Comparison of ENCODE assay signal across 1 cellular context in the genomic region with DNA sequence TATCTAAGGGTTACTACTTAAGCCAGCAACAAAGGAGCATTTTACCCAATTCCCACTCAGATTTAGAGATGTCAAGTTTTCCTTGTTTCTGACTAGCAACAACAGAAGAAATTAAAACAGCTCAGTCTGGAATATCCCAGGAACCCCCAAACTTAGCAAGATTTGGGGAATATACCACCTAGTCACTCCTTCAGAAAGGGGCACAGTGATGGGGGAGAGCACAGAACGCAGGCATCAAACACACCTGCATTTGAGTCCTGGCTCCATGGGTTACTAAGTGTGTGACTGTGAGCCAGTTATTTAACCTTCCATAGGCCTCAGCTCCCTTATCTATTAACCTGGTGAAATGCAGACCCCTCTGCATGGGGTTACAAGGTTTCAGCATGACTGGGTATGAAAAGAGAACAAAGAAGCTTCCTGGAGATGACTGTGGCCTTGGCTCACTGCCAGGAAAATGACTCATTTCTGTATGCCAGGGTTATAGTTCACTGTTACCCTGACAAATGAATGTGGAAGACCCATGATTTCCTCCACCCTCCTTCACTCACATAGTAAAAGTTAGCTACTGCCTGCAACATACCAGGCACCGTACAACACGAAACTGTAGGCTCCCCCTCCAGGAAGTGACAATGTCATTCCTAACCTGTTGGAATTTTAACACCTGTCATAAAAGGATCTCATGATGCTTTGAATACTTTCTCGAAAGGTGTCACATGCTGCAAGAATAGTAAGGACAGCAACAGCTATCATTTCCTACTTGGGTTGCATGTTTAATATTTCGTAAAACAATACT.
TF ChIP-seq lines count a peak whose summit lies in the region.

No MANE protein-coding gene starts in this region.

TF ChIP-seq in HEK293, 187 proteins besides CTCF, POLR2A, EP300 and RAD21 (continued from another document and continues in another):
- TF ChIP-seq, protein P1, sequence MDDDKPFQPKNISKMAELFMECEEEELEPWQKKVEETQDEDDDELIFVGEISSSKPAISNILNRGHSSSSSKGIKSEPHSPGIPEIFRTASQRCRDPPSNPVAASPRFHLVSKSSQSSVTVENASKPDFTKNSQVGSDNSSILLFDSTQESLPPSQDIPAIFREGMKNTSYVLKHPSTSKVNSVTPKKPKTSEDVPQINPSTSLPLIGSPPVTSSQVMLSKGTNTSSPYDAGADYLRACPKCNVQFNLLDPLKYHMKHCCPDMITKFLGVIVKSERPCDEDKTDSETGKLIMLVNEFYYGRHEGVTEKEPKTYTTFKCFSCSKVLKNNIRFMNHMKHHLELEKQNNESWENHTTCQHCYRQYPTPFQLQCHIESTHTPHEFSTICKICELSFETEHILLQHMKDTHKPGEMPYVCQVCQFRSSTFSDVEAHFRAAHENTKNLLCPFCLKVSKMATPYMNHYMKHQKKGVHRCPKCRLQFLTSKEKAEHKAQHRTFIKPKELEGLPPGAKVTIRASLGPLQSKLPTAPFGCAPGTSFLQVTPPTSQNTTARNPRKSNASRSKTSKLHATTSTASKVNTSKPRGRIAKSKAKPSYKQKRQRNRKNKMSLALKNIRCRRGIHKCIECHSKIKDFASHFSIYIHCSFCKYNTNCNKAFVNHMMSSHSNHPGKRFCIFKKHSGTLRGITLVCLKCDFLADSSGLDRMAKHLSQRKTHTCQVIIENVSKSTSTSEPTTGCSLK (tag by site-specific recombination; IDR thresholded peaks at IDR 0.05), result no peak
- TF ChIP-seq, protein P2, sequence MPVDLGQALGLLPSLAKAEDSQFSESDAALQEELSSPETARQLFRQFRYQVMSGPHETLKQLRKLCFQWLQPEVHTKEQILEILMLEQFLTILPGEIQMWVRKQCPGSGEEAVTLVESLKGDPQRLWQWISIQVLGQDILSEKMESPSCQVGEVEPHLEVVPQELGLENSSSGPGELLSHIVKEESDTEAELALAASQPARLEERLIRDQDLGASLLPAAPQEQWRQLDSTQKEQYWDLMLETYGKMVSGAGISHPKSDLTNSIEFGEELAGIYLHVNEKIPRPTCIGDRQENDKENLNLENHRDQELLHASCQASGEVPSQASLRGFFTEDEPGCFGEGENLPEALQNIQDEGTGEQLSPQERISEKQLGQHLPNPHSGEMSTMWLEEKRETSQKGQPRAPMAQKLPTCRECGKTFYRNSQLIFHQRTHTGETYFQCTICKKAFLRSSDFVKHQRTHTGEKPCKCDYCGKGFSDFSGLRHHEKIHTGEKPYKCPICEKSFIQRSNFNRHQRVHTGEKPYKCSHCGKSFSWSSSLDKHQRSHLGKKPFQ (tag by site-specific recombination; IDR thresholded peaks at IDR 0.05), result no peak
- TF ChIP-seq, protein P3, sequence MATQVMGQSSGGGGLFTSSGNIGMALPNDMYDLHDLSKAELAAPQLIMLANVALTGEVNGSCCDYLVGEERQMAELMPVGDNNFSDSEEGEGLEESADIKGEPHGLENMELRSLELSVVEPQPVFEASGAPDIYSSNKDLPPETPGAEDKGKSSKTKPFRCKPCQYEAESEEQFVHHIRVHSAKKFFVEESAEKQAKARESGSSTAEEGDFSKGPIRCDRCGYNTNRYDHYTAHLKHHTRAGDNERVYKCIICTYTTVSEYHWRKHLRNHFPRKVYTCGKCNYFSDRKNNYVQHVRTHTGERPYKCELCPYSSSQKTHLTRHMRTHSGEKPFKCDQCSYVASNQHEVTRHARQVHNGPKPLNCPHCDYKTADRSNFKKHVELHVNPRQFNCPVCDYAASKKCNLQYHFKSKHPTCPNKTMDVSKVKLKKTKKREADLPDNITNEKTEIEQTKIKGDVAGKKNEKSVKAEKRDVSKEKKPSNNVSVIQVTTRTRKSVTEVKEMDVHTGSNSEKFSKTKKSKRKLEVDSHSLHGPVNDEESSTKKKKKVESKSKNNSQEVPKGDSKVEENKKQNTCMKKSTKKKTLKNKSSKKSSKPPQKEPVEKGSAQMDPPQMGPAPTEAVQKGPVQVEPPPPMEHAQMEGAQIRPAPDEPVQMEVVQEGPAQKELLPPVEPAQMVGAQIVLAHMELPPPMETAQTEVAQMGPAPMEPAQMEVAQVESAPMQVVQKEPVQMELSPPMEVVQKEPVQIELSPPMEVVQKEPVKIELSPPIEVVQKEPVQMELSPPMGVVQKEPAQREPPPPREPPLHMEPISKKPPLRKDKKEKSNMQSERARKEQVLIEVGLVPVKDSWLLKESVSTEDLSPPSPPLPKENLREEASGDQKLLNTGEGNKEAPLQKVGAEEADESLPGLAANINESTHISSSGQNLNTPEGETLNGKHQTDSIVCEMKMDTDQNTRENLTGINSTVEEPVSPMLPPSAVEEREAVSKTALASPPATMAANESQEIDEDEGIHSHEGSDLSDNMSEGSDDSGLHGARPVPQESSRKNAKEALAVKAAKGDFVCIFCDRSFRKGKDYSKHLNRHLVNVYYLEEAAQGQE (tag by site-specific recombination; IDR thresholded peaks at IDR 0.05), result 0 out of 2 replicates have a peak, but pooled peaks have one; percentile 25
- TF ChIP-seq, protein P4, sequence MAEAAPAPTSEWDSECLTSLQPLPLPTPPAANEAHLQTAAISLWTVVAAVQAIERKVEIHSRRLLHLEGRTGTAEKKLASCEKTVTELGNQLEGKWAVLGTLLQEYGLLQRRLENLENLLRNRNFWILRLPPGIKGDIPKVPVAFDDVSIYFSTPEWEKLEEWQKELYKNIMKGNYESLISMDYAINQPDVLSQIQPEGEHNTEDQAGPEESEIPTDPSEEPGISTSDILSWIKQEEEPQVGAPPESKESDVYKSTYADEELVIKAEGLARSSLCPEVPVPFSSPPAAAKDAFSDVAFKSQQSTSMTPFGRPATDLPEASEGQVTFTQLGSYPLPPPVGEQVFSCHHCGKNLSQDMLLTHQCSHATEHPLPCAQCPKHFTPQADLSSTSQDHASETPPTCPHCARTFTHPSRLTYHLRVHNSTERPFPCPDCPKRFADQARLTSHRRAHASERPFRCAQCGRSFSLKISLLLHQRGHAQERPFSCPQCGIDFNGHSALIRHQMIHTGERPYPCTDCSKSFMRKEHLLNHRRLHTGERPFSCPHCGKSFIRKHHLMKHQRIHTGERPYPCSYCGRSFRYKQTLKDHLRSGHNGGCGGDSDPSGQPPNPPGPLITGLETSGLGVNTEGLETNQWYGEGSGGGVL (tag by site-specific recombination; IDR thresholded peaks at IDR 0.05), result peak; percentile 67
- TF ChIP-seq ZNF707 (tag by site-specific recombination; IDR thresholded peaks at IDR 0.05) (no peak), YY1 (tag by site-specific recombination; IDR thresholded peaks at IDR 0.05) (no peak), ZNF560 (tag by site-specific recombination; IDR thresholded peaks at IDR 0.05; ENCODE audit: borderline replicate concordance) (no peak), KLF9 (tag by site-specific recombination; IDR thresholded peaks at IDR 0.05; ENCODE audit: low read depth) (no peak), ZBTB8A (tag by site-specific recombination; IDR thresholded peaks at IDR 0.05) (no peak), ZNF221 (tag by site-specific recombination; IDR thresholded peaks at IDR 0.05; ENCODE audit: borderline replicate concordance) (no peak; the same call in 1 of the 2 replicates), ZNF146 (tag by site-specific recombination; IDR thresholded peaks at IDR 0.05) (no peak), ZNF133 (tag by site-specific recombination; IDR thresholded peaks at IDR 0.05) (no peak), ZNF561 (tag by site-specific recombination; IDR thresholded peaks at IDR 0.05; ENCODE audit: borderline replicate concordance) (peak; percentile 86; the same call in 1 of the 2 replicates), MYNN (tag by site-specific recombination; IDR thresholded peaks at IDR 0.05; ENCODE audit: borderline replicate concordance) (no peak), ZIC2 (tag by site-specific recombination; IDR thresholded peaks at IDR 0.05) (peak; percentile 73; the same call in 1 of the 2 replicates), ZNF169 (tag by site-specific recombination; IDR thresholded peaks at IDR 0.05) (no peak), ZNF544 (tag by site-specific recombination; IDR thresholded peaks at IDR 0.05) (no peak; the same call in 1 of the 2 replicates), PRDM1 (tag by site-specific recombination; IDR thresholded peaks at IDR 0.05) (peak; percentile 76), TCF7L2 (IDR thresholded peaks at IDR 0.05; ENCODE audit: borderline replicate concordance, low read depth, low read length) (no peak), ZNF311 (tag by site-specific recombination; IDR thresholded peaks at IDR 0.05; ENCODE audit: borderline replicate concordance) (no peak), ZNF785 (tag by site-specific recombination; IDR thresholded peaks at IDR 0.05) (no peak), GLIS1 (tag by site-specific recombination; IDR thresholded peaks at IDR 0.05) (peak; percentile 81), OVOL3 (tag by site-specific recombination; IDR thresholded peaks at IDR 0.05) (no peak), ZNF585B (tag by site-specific recombination; IDR thresholded peaks at IDR 0.05) (no peak), FEZF1 (tag by site-specific recombination; IDR thresholded peaks at IDR 0.05) (peak; percentile 10; the same call in 1 of the 2 replicates)
- TF ChIP-seq, protein P5, sequence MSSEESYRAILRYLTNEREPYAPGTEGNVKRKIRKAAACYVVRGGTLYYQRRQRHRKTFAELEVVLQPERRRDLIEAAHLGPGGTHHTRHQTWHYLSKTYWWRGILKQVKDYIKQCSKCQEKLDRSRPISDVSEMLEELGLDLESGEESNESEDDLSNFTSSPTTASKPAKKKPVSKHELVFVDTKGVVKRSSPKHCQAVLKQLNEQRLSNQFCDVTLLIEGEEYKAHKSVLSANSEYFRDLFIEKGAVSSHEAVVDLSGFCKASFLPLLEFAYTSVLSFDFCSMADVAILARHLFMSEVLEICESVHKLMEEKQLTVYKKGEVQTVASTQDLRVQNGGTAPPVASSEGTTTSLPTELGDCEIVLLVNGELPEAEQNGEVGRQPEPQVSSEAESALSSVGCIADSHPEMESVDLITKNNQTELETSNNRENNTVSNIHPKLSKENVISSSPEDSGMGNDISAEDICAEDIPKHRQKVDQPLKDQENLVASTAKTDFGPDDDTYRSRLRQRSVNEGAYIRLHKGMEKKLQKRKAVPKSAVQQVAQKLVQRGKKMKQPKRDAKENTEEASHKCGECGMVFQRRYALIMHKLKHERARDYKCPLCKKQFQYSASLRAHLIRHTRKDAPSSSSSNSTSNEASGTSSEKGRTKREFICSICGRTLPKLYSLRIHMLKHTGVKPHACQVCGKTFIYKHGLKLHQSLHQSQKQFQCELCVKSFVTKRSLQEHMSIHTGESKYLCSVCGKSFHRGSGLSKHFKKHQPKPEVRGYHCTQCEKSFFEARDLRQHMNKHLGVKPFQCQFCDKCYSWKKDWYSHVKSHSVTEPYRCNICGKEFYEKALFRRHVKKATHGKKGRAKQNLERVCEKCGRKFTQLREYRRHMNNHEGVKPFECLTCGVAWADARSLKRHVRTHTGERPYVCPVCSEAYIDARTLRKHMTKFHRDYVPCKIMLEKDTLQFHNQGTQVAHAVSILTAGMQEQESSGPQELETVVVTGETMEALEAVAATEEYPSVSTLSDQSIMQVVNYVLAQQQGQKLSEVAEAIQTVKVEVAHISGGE (tag by site-specific recombination; conservative IDR thresholded peaks at IDR 0.05; ENCODE audit: low read depth), result no peak
- TF ChIP-seq, protein P6, sequence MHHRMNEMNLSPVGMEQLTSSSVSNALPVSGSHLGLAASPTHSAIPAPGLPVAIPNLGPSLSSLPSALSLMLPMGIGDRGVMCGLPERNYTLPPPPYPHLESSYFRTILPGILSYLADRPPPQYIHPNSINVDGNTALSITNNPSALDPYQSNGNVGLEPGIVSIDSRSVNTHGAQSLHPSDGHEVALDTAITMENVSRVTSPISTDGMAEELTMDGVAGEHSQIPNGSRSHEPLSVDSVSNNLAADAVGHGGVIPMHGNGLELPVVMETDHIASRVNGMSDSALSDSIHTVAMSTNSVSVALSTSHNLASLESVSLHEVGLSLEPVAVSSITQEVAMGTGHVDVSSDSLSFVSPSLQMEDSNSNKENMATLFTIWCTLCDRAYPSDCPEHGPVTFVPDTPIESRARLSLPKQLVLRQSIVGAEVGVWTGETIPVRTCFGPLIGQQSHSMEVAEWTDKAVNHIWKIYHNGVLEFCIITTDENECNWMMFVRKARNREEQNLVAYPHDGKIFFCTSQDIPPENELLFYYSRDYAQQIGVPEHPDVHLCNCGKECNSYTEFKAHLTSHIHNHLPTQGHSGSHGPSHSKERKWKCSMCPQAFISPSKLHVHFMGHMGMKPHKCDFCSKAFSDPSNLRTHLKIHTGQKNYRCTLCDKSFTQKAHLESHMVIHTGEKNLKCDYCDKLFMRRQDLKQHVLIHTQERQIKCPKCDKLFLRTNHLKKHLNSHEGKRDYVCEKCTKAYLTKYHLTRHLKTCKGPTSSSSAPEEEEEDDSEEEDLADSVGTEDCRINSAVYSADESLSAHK (tag by site-specific recombination; IDR thresholded peaks at IDR 0.05), result 0 out of 2 replicates have a peak, but pooled peaks have one; percentile 25
- TF ChIP-seq, protein P7, sequence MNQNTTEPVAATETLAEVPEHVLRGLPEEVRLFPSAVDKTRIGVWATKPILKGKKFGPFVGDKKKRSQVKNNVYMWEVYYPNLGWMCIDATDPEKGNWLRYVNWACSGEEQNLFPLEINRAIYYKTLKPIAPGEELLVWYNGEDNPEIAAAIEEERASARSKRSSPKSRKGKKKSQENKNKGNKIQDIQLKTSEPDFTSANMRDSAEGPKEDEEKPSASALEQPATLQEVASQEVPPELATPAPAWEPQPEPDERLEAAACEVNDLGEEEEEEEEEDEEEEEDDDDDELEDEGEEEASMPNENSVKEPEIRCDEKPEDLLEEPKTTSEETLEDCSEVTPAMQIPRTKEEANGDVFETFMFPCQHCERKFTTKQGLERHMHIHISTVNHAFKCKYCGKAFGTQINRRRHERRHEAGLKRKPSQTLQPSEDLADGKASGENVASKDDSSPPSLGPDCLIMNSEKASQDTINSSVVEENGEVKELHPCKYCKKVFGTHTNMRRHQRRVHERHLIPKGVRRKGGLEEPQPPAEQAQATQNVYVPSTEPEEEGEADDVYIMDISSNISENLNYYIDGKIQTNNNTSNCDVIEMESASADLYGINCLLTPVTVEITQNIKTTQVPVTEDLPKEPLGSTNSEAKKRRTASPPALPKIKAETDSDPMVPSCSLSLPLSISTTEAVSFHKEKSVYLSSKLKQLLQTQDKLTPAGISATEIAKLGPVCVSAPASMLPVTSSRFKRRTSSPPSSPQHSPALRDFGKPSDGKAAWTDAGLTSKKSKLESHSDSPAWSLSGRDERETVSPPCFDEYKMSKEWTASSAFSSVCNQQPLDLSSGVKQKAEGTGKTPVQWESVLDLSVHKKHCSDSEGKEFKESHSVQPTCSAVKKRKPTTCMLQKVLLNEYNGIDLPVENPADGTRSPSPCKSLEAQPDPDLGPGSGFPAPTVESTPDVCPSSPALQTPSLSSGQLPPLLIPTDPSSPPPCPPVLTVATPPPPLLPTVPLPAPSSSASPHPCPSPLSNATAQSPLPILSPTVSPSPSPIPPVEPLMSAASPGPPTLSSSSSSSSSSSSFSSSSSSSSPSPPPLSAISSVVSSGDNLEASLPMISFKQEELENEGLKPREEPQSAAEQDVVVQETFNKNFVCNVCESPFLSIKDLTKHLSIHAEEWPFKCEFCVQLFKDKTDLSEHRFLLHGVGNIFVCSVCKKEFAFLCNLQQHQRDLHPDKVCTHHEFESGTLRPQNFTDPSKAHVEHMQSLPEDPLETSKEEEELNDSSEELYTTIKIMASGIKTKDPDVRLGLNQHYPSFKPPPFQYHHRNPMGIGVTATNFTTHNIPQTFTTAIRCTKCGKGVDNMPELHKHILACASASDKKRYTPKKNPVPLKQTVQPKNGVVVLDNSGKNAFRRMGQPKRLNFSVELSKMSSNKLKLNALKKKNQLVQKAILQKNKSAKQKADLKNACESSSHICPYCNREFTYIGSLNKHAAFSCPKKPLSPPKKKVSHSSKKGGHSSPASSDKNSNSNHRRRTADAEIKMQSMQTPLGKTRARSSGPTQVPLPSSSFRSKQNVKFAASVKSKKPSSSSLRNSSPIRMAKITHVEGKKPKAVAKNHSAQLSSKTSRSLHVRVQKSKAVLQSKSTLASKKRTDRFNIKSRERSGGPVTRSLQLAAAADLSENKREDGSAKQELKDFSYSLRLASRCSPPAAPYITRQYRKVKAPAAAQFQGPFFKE (tag by site-specific recombination; IDR thresholded peaks at IDR 0.05; ENCODE audit: borderline replicate concordance), result no peak
